11 cellular contexts compared by ENCODE assay signal in genomic region chr9:18976368-18977238, GRCh38. TPM values are rescaled to one million over a fixed set of nuclear protein-coding genes. Genes with fewer than 3 reads are reported as not detected.
DNase-seq lines count a peak whose midpoint lies in the region; ATAC-seq, FAIRE-seq and TF ChIP-seq lines count a peak whose summit lies in the region.
"Had no signal": no experiment of that assay in that cellular context is flagged by ENCODE, and none has a peak within 500 bp of the region (broad histone marks: within the 10 kb centered on the region; RNA-seq: fewer than 3 reads in every experiment).

No MANE protein-coding gene starts in this region.

- no peaks in the 10 kb centered on the region for H3K36me3 Mint-ChIP-seq in glutamatergic neuron (ENCODE audit: unreplicated experiment)

- no peaks in the 10 kb centered on the region for H3K9me3 ChIP-seq in pancreas

- H3K27ac ChIP-seq in pancreas: no peak overlapping the region

- intact Hi-C loops in pancreas (cut with DNase I): no loop called here

- DNase-seq in DMS79 treated with DMSO at 0.1 percent for 48 hours (lab: John Stamatoyannopoulos, UW) (peak; percentile 44), NCI-H2107 (lab: John Stamatoyannopoulos, UW) (peak; percentile 53), cardiac fibroblast (ENCODE audit: low read depth in 2 of 2) (peak; percentile 32 to 46), pancreas (no peak), glutamatergic neuron (no peak), D341Med (ENCODE audit: low spot score) (no peak)
- DNase-seq in activated CD4-positive, alpha-beta T cell treated with anti-CD3 and anti-CD28 coated beads for 4 hours: no peak
- DNase-seq: NCI-H446; stimulated activated CD4-positive, alpha-beta T cell treated with anti-CD3 and anti-CD28 coated beads, Interleukin-1b, Interleukin-23, amount 100 ng/mL, for 48 hours had no signal

- no peak overlapping the region for H3K27ac Mint-ChIP-seq in glutamatergic neuron (ENCODE audit: unreplicated experiment)

- H3K4me3 ChIP-seq in cardiac fibroblast (replicated peaks in 1 of 2; ENCODE audit: low read depth in 2 of 2, low read length in 2 of 2): peak overlapping the region in 1 of 2 donors; percentile 9
- no peak overlapping the region for H3K4me3 ChIP-seq in pancreas

- H3K4me1 Mint-ChIP-seq in glutamatergic neuron (ENCODE audit: low read depth, unreplicated experiment): no peaks in the 10 kb centered on the region

- ATAC-seq in pancreas (peak in 3 of 4 donors; percentile 63 to 75 (median 67)), GM21717 (IDR thresholded peaks at IDR 0.05; ENCODE audit: unreplicated experiment) (no peak)

- no peak for FAIRE-seq in pancreas (lab: Jason Lieb, UNC)

- no peak for TF ChIP-seq CTCF in cardiac fibroblast (IDR thresholded peaks at IDR 0.05; ENCODE audit: low read depth, low read length)
- TF ChIP-seq CTCF in pancreas (IDR thresholded peaks at IDR 0.05): no peak
- no peak for TF ChIP-seq CTCF in glutamatergic neuron (IDR thresholded peaks at IDR 0.05; ENCODE audit: partially characterized antibody, unreplicated experiment)

- no peak overlapping the region for H3K4me3 Mint-ChIP-seq in glutamatergic neuron (ENCODE audit: unreplicated experiment)
- H3K4me3 Mint-ChIP-seq: central memory CD8-positive, alpha-beta T cell had no signal

- H3K36me3 ChIP-seq in pancreas: no peaks in the 10 kb centered on the region

- WGBS in pancreas, 2 donors: 23 to 24% methylated on average over 13 of the region's 13 CpGs

- H3K9me3 Mint-ChIP-seq in glutamatergic neuron (ENCODE audit: unreplicated experiment): no peaks in the 10 kb centered on the region
- H3K9me3 Mint-ChIP-seq: central memory CD8-positive, alpha-beta T cell had no signal

- H3K27me3 ChIP-seq in pancreas: no peaks in the 10 kb centered on the region

- peaks cover 2% of the 10 kb centered on the region for H3K27me3 Mint-ChIP-seq in glutamatergic neuron (ENCODE audit: unreplicated experiment)

- H3K4me1 ChIP-seq in pancreas: peaks cover 0 to 7% (median 3%) of the 10 kb centered on the region in 3 donors

RNA-seq across cellular contexts. Expression of gene SAXO1, which starts 56.4 kb away (rescaled TPM):
- total RNA-seq in pancreas (under 1 TPM in 4 of 6 donors, not detected in 2; 0.08 to 0.51 (median 0.28) TPM), glutamatergic neuron (ENCODE audit: unreplicated experiment) (0.37 TPM)
- polyA plus RNA-seq in pancreas: under 1 TPM; 0.08 to 0.09 TPM

Comparison
In these comparisons a context has a peak if more than half of its experiments do, and no peak if none do; other contexts are left out.
1. DNase-seq: peak in DMS79 treated with DMSO at 0.1 percent for 48 hours (single experiment), NCI-H2107 (single experiment) and cardiac fibroblast (2 of 2); none in pancreas (0 of 6), activated CD4-positive, alpha-beta T cell treated with anti-CD3 and anti-CD28 coated beads for 4 hours (0 of 2), glutamatergic neuron (single experiment) and D341Med (single experiment).